8 cellular contexts compared by ENCODE assay signal in the genomic region with DNA sequence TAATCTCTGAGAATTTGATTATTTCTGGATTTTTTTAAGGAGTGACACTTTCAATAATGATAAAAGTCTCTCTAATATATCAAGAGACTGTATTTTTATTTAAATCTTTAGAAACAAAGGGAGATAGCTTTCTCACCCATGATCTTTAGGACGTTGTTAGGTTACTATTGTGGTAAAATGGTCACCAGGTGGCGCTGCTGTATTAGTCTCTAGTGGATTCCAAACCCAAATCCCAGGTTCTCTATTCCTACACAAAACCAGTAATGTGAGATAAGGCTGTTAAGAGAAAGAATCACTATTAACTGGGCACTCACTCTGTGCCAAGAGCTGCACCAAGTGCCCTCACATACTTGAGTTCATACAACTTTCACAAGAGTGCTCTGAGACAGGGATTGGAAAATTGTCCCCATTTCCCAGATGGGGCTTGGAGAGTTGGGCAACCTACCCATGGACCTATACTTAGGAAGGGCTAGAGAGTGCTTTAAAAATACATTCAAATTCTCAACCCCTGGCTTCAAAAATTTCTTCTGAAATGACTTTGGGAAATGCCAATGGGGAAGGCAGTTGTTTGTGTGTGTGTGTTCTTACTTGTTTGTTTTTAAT.
DNase-seq lines count a peak whose midpoint lies in the region; ATAC-seq and TF ChIP-seq lines count a peak whose summit lies in the region.

No MANE protein-coding gene starts in this region.

- peak; percentile 34 for DNase-seq in G401 (ENCODE audit: low spot score)
- peak; percentile 69 for DNase-seq in HuH-7.5 (ENCODE audit: low spot score)
- peak; percentile 92 for DNase-seq in PC-3
- peak; percentile 31 for DNase-seq in activated naive CD4-positive, alpha-beta T cell treated with Interleukin-2 at 50 U/mL for 16 hours
- peak; percentile 68 for DNase-seq in glutamatergic neuron
- peak; percentile 70 to 93 for DNase-seq in trophoblast cell

- H2BK120ac ChIP-seq in trophoblast cell (ENCODE audit: insufficient read depth, low read length, poor library complexity), result no peak overlapping the region

- CTCF ChIA-PET in PC-3 (lab: Charles Lee), result interaction anchor here (0.6 to 1.0 kb wide), 3 partner anchors 185 to 739 kb away, joined by 4 to 6 read pairs (median 5); no protein-coding TSS in a partner anchor

- H3K9me2 ChIP-seq in PC-3 (replicated peaks; ENCODE audit: low read length), result no peaks in the 10 kb centered on the region

- H3K79me2 ChIP-seq in PC-3 (ENCODE audit: low read length) (no peaks in the 10 kb centered on the region), trophoblast cell (ENCODE audit: control insufficient read depth, insufficient read depth, low read length, poor library complexity) (no peaks in the 10 kb centered on the region)

- H3K4me2 ChIP-seq in PC-3 (ENCODE audit: low read length) (no peak overlapping the region), trophoblast cell (ENCODE audit: low read length) (no peak overlapping the region)

- H3K27me3 ChIP-seq in PC-3 (ENCODE audit: low read length), result no peaks in the 10 kb centered on the region
- no peaks in the 10 kb centered on the region for H3K27me3 ChIP-seq in trophoblast cell (ENCODE audit: insufficient read depth, low read length)

- no peak overlapping the region for H3K9ac ChIP-seq in PC-3 (ENCODE audit: low read length)
- no peak overlapping the region for H3K9ac ChIP-seq in trophoblast cell (ENCODE audit: low read length)

- no peak overlapping the region for H4K91ac ChIP-seq in trophoblast cell (ENCODE audit: low read depth, low read length)

- H3K4ac ChIP-seq in trophoblast cell (ENCODE audit: low read depth, low read length), result no peak overlapping the region

- H2AFZ ChIP-seq in PC-3 (ENCODE audit: low read length), result no peak overlapping the region
- no peak overlapping the region for H2AFZ ChIP-seq in trophoblast cell (ENCODE audit: insufficient read depth, low read length, poor library complexity)

- H3K27ac ChIP-seq in PC-3 (ENCODE audit: low read length) (no peak overlapping the region), trophoblast cell (ENCODE audit: low read depth, low read length) (no peak overlapping the region)

- in situ Hi-C loops in G401 (cut with HindIII; ENCODE audit: low sequenced_read_pairs), result no loop called here

- H3K9me3 Mint-ChIP-seq in glutamatergic neuron (ENCODE audit: unreplicated experiment), result no peaks in the 10 kb centered on the region

- H3K14ac ChIP-seq in trophoblast cell (ENCODE audit: low read length), result no peak overlapping the region

- TF ChIP-seq CTCF in PC-3 (conservative IDR thresholded peaks at IDR 0.05; ENCODE audit: low read depth, low read length) (peak; percentile 94), glutamatergic neuron (IDR thresholded peaks at IDR 0.05; ENCODE audit: partially characterized antibody, unreplicated experiment) (peak; percentile 73)

- H3K4me3 ChIP-seq in PC-3 (ENCODE audit: low read length) (no peak overlapping the region), trophoblast cell (ENCODE audit: low read depth, low read length) (no peak overlapping the region)

- H3K36me3 ChIP-seq in PC-3 (ENCODE audit: low read depth, low read length) (no peaks in the 10 kb centered on the region), trophoblast cell (ENCODE audit: control insufficient read depth in 1 of 2, insufficient read depth in 2 of 2, low read length in 2 of 2) (no peaks in the 10 kb centered on the region)

- BruUV-seq in PC-3 (replicated peaks; lab: Mats Ljungman, UMichigan), result no TSS peak

- H3K4me3 Mint-ChIP-seq in glutamatergic neuron (ENCODE audit: unreplicated experiment), result no peak overlapping the region

- H3F3A ChIP-seq in PC-3 (ENCODE audit: low read length, unreplicated experiment), result no peaks in the 10 kb centered on the region

- no peak overlapping the region for H2BK12ac ChIP-seq in trophoblast cell (ENCODE audit: low read length)

- ATAC-seq in PC-3, result peak; percentile 89
- no peak for ATAC-seq in GM21515 (IDR thresholded peaks at IDR 0.05; ENCODE audit: unreplicated experiment)
- ATAC-seq in HG02840 (IDR thresholded peaks at IDR 0.05; ENCODE audit: low FRiP score, unreplicated experiment), result no peak

- H3K4me1 Mint-ChIP-seq in glutamatergic neuron (ENCODE audit: low read depth, unreplicated experiment), result no peaks in the 10 kb centered on the region

- H2BK5ac ChIP-seq in trophoblast cell (ENCODE audit: low read depth, low read length, poor library complexity), result no peak overlapping the region

- H4K12ac ChIP-seq in trophoblast cell (ENCODE audit: low read depth, low read length), result no peak overlapping the region

- no peak overlapping the region for H3K18ac ChIP-seq in trophoblast cell (ENCODE audit: low read length)

- no peak overlapping the region for H2AK5ac ChIP-seq in trophoblast cell (ENCODE audit: low read length)

- H3K9me3 ChIP-seq in PC-3 (ENCODE audit: low read length) (no peaks in the 10 kb centered on the region), trophoblast cell (ENCODE audit: insufficient read depth, low read depth, low read length) (peaks cover 2% of the 10 kb centered on the region)

- no CpG with 5 or more reads among the region's 2 CpGs for WGBS in trophoblast cell (ENCODE audit: extremely low coverage, insufficient coverage, insufficient read length)

- H3K27me3 Mint-ChIP-seq in glutamatergic neuron (ENCODE audit: unreplicated experiment), result no peaks in the 10 kb centered on the region

- POLR2A ChIA-PET in PC-3 (lab: Charles Lee; ENCODE audit: unreplicated experiment), result no interaction called here

- no peak overlapping the region for H3K27ac Mint-ChIP-seq in glutamatergic neuron (ENCODE audit: unreplicated experiment)

- no peaks in the 10 kb centered on the region for H3K79me1 ChIP-seq in trophoblast cell (ENCODE audit: low read length)

- peaks cover 8% of the 10 kb centered on the region for H3K4me1 ChIP-seq in PC-3 (ENCODE audit: insufficient read depth, low read length)
- no peaks in the 10 kb centered on the region for H3K4me1 ChIP-seq in trophoblast cell (ENCODE audit: control insufficient read depth in 1 of 2, insufficient read depth in 2 of 2, low read length in 2 of 2)

- H3K23ac ChIP-seq in trophoblast cell (ENCODE audit: low read length), result no peak overlapping the region

- no peaks in the 10 kb centered on the region for H4K20me1 ChIP-seq in PC-3 (ENCODE audit: low read length)

- intact Hi-C loops in PC-3 (cut with micrococcal nuclease), result loop anchor here (1.0 to 10.0 kb wide), 6 partner anchors 99 to 1522 kb away; a partner anchor contains a TSS

- H3K36me3 Mint-ChIP-seq in glutamatergic neuron (ENCODE audit: unreplicated experiment), result no peaks in the 10 kb centered on the region

- H4K8ac ChIP-seq in trophoblast cell (ENCODE audit: low read depth, low read length), result no peak overlapping the region

Comparison
In these comparisons a context has a peak if more than half of its experiments do, and no peak if none do; other contexts are left out.
1. DNase-seq: peak in every context shown above with its lines; median percentile 92 in PC-3; 82 in trophoblast cell; 69 in HuH-7.5; 68 in glutamatergic neuron; 34 in G401; 31 in activated naive CD4-positive, alpha-beta T cell treated with Interleukin-2 at 50 U/mL for 16 hours.